ENCODE assay signal across 12 cellular contexts in the genomic region with DNA sequence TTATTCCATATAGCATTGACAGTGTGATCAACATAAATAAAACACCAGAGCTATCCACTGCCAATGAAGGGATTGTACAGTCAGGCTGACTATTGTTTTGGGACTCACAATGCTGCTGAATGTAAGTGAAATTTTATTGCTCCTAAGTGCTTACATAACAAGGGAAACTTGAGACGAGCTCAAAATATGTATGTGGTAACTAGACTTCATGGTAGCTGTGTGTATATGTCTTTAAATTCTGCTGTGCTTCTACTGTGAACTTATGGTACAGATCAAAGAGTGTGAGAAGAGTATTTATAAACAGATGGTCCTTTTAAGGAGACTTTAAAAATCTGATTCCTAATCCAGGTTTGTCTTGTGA. TPM values are rescaled to one million over a fixed set of nuclear protein-coding genes. Genes with fewer than 3 reads are reported as not detected.
A peak's percentile ranks its signal among the peaks of the same experiment; 100 is the strongest.
DNase-seq lines count a peak whose midpoint lies in the region; TF ChIP-seq lines count a peak whose summit lies in the region.
"Had no signal": no experiment of that assay in that cellular context is flagged by ENCODE, and none has a peak within 500 bp of the region (broad histone marks: within the 10 kb centered on the region; RNA-seq: fewer than 3 reads in every experiment).

No MANE protein-coding gene starts in this region.

- DNase-seq in HCEC 1CT (peak; percentile 50), NCI-H69 (lab: John Stamatoyannopoulos, UW) (peak; percentile 64), fibroblast of mammary gland (ENCODE audit: low read depth) (peak; percentile 46), osteocyte (ENCODE audit: extremely low spot score, unreplicated experiment) (no peak), GOT3 (lab: John Stamatoyannopoulos, UW) (no peak), immature natural killer cell (no peak), SIG-M5 treated with dmso at 0.1 percent for 504 hours (lab: John Stamatoyannopoulos, UW; ENCODE audit: unreplicated experiment) (no peak)
- no peak for DNase-seq in stimulated activated CD4-positive, alpha-beta T cell treated with anti-CD3 and anti-CD28 coated beads, Interleukin-4, amount 100 ng/mL, for 24 hours
- DNase-seq: CD4-positive, CD25-positive, alpha-beta regulatory T cell; effector CD4-positive, alpha-beta T cell; substantia nigra had no signal

- H3K4me1 Mint-ChIP-seq in osteocyte (ENCODE audit: unreplicated experiment): peaks cover 67% of the 10 kb centered on the region
- H3K4me1 Mint-ChIP-seq in immature natural killer cell: peaks cover 13 to 24% of the 10 kb centered on the region in 2 donors

- no peak overlapping the region for H3K4me3 ChIP-seq in fibroblast of mammary gland (ENCODE audit: control insufficient read depth, low read depth, low read length)

- H3K4me3 Mint-ChIP-seq in osteocyte (ENCODE audit: unreplicated experiment) (peak overlapping the region; percentile 92), immature natural killer cell (no peak overlapping the region)
- H3K4me3 Mint-ChIP-seq: activated naive CD8-positive, alpha-beta T cell; CD4-positive, CD25-positive, alpha-beta regulatory T cell had no signal

- H3K27me3 Mint-ChIP-seq in osteocyte (ENCODE audit: unreplicated experiment) (no peaks in the 10 kb centered on the region), immature natural killer cell (ENCODE audit: low read depth in 3 of 3) (peaks cover 13 to 28% (median 17%) of the 10 kb centered on the region in 3 donors)

- no peaks in the 10 kb centered on the region for H3K9me3 Mint-ChIP-seq in osteocyte (ENCODE audit: unreplicated experiment)
- peaks cover 0 to 3% (median 0%) of the 10 kb centered on the region in 6 donors for H3K9me3 Mint-ChIP-seq in immature natural killer cell

- H3K36me3 Mint-ChIP-seq in osteocyte (ENCODE audit: unreplicated experiment) (peaks cover 21% of the 10 kb centered on the region), immature natural killer cell (peaks cover 0 to 3% (median 0%) of the 10 kb centered on the region in 3 donors)
- H3K36me3 Mint-ChIP-seq: activated naive CD8-positive, alpha-beta T cell; CD4-positive, CD25-positive, alpha-beta regulatory T cell had no signal

- TF ChIP-seq CTCF in fibroblast of mammary gland (conservative IDR thresholded peaks at IDR 0.05; ENCODE audit: control insufficient read depth, insufficient read depth, low read depth, low read length) (no peak), osteocyte (IDR thresholded peaks at IDR 0.05) (no peak)

- H3K27ac Mint-ChIP-seq in osteocyte (ENCODE audit: unreplicated experiment) (peak overlapping the region; percentile 89), immature natural killer cell (no peak overlapping the region)
- H3K27ac Mint-ChIP-seq: activated naive CD8-positive, alpha-beta T cell; CD4-positive, CD25-positive, alpha-beta regulatory T cell had no signal

RNA-seq across cellular contexts. Expression of gene FLRT2, which starts 6.9 kb away (rescaled TPM):
- total RNA-seq in osteocyte: 168 and 181 TPM in 2 replicates
- not detected for polyA plus RNA-seq in immature natural killer cell
- total RNA-seq: CD4-positive, CD25-positive, alpha-beta regulatory T cell had no signal
- polyA plus RNA-seq: CD4-positive, CD25-positive, alpha-beta regulatory T cell had no signal

Comparison
In these comparisons a context has a peak if more than half of its experiments do, and no peak if none do; other contexts are left out.
1. DNase-seq: peak in HCEC 1CT (single experiment), NCI-H69 (single experiment) and fibroblast of mammary gland (single experiment); none in osteocyte (single experiment), stimulated activated CD4-positive, alpha-beta T cell treated with anti-CD3 and anti-CD28 coated beads, Interleukin-4, amount 100 ng/mL, for 24 hours (single experiment), GOT3 (single experiment), immature natural killer cell (0 of 3) and SIG-M5 treated with dmso at 0.1 percent for 504 hours (single experiment).